Comparison of ENCODE assay signal across 16 cellular contexts in the genomic region with DNA sequence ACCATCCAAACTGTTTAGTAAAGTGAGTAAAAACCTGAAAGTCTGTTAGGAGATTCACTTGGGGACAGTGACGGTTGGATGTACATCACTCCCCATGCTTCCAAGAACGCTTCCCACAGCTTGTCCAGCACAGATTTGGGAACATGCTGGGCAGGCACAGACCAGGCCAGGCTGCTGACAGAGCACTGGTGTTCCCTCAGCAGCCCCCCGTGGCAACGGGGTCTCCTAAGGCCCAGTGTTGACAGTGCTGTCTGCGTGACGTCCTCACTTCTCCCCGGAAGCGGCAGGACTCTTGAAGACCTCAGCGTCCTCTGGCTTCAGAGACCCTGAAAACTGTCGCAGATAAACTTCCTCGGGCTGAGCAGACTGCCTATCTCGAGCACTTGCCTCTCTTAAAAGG. TPM values are rescaled to one million over a fixed set of nuclear protein-coding genes. Genes with fewer than 3 reads are reported as not detected.
DNase-seq lines count a peak whose midpoint lies in the region; ATAC-seq and TF ChIP-seq lines count a peak whose summit lies in the region.
"Had no signal": no experiment of that assay in that cellular context is flagged by ENCODE, and none has a peak within 500 bp of the region (broad histone marks: within the 10 kb centered on the region; RNA-seq: fewer than 3 reads in every experiment).

No MANE protein-coding gene starts in this region.

- H3K36me3 ChIP-seq in IMR-90 (ENCODE audit: control insufficient read depth, insufficient read depth, low read length) (0 out of 2 replicates have a peak, but pooled peaks cover under 1% of the 10 kb centered on the region), osteoblast (ENCODE audit: insufficient read depth, low read length) (no peaks in the 10 kb centered on the region)
- H3K36me3 ChIP-seq: HAP-1 had no signal

- intact Hi-C loops in natural killer cell (cut with micrococcal nuclease): no loop called here
- intact Hi-C loops in IMR-90 (cut with micrococcal nuclease): no loop called here

- H3K79me2 ChIP-seq in osteoblast (ENCODE audit: insufficient read depth, low read length): no peaks in the 10 kb centered on the region

- H4K8ac ChIP-seq in IMR-90 (ENCODE audit: low read depth in 2 of 2, low read length in 2 of 2): no peak overlapping the region

- CTCF ChIA-PET in IMR-90 (lab: Yijun Ruan, JAX): no interaction called here

- no peak for TF ChIP-seq POLR2A in IMR-90 (IDR thresholded peaks at IDR 0.05; ENCODE audit: low read depth, low read length)

- no peaks in the 10 kb centered on the region; the same call in 1 of the 2 replicates for H3K9me1 ChIP-seq in IMR-90 (ENCODE audit: insufficient read depth, low read length)

- H3K4me3 ChIP-seq in IMR-90 (ENCODE audit: insufficient read depth, low read depth, low read length) (no peak overlapping the region), osteoblast (ENCODE audit: insufficient read depth, low read length) (no peak overlapping the region)
- H3K4me3 ChIP-seq: HAP-1 had no signal

- H3K4me2 ChIP-seq in IMR-90 (ENCODE audit: low read depth, low read length) (no peak overlapping the region), osteoblast (ENCODE audit: insufficient read depth, low read length) (no peak overlapping the region)

- peak overlapping the region; percentile 78 for H2AK9ac ChIP-seq in IMR-90 (replicated peaks; ENCODE audit: low read depth, low read length, poor library complexity)

- H3K27ac Mint-ChIP-seq in natural killer cell treated with Interleukin-12 subunit alpha and Interleukin-12 subunit beta and Interleukin-15 and Interleukin-18, amount 100 ng/mL, for 72 hours: no peak overlapping the region
- no peak overlapping the region for H3K27ac Mint-ChIP-seq in natural killer cell
- H3K27ac Mint-ChIP-seq: CD4-positive, alpha-beta memory T cell; HFFc6 had no signal

- H3K23ac ChIP-seq in IMR-90 (ENCODE audit: low read depth, low read length): no peak overlapping the region

- POLR2A ChIA-PET in IMR-90 (lab: Charles Lee; ENCODE audit: unreplicated experiment): no interaction called here

- H4K20me1 ChIP-seq in IMR-90 (ENCODE audit: insufficient read depth, low read length) (no peaks in the 10 kb centered on the region), osteoblast (ENCODE audit: insufficient read depth, low read length) (no peaks in the 10 kb centered on the region)

- H3K18ac ChIP-seq in IMR-90 (ENCODE audit: low read depth, low read length): no peak overlapping the region

- in situ Hi-C loops in IMR-90 (cut with MboI; ENCODE audit: low sequenced_read_pairs): no loop called here

- no peak overlapping the region for H4K5ac ChIP-seq in IMR-90 (ENCODE audit: low read depth, low read length)

- no peak for TF ChIP-seq RAD21 in IMR-90 (IDR thresholded peaks at IDR 0.05; ENCODE audit: low read length)

- H3K4me1 Mint-ChIP-seq in natural killer cell treated with Interleukin-12 subunit alpha and Interleukin-12 subunit beta and Interleukin-15 and Interleukin-18, amount 100 ng/mL, for 72 hours (ENCODE audit: low read depth in 2 of 2): peaks cover 4 to 6% of the 10 kb centered on the region in 2 donors
- H3K4me1 Mint-ChIP-seq in natural killer cell: no peaks in the 10 kb centered on the region
- H3K4me1 Mint-ChIP-seq: CD4-positive, alpha-beta memory T cell had no signal

- WGBS in IMR-90 (ENCODE audit: extremely low coverage in 2 of 2, insufficient read length in 1 of 2), 2 experiments: 71% methylated on average over 6 of the region's 12 CpGs; no CpG with 5 or more reads in 1 of the 2 experiments

- ATAC-seq in natural killer cell treated with Interleukin-12 subunit alpha and Interleukin-12 subunit beta and Interleukin-15 and Interleukin-18, amount 100 ng/mL, for 72 hours: no peak
- no peak for ATAC-seq in natural killer cell
- ATAC-seq in IMR-90 (ENCODE audit: low read depth): no peak

- H2BK5ac ChIP-seq in IMR-90 (ENCODE audit: low read depth, low read length, poor library complexity, severe bottlenecking): no peak overlapping the region

- no peaks in the 10 kb centered on the region for H3K27me3 Mint-ChIP-seq in natural killer cell treated with Interleukin-12 subunit alpha and Interleukin-12 subunit beta and Interleukin-15 and Interleukin-18, amount 100 ng/mL, for 72 hours
- H3K27me3 Mint-ChIP-seq in natural killer cell (ENCODE audit: low read depth in 2 of 2): no peaks in the 10 kb centered on the region
- H3K27me3 Mint-ChIP-seq: CD4-positive, alpha-beta memory T cell had no signal

- H3K4me3 Mint-ChIP-seq in natural killer cell treated with Interleukin-12 subunit alpha and Interleukin-12 subunit beta and Interleukin-15 and Interleukin-18, amount 100 ng/mL, for 72 hours: no peak overlapping the region
- H3K4me3 Mint-ChIP-seq in natural killer cell: no peak overlapping the region
- H3K4me3 Mint-ChIP-seq: CD4-positive, alpha-beta memory T cell; HFFc6 had no signal

- no peak overlapping the region for H2AK5ac ChIP-seq in IMR-90 (ENCODE audit: low read depth, low read length)

- no peak overlapping the region for H3K27ac ChIP-seq in IMR-90 (ENCODE audit: insufficient read depth, low read length)
- no peak overlapping the region for H3K27ac ChIP-seq in osteoblast (ENCODE audit: low read depth, low read length)

- H3K14ac ChIP-seq in IMR-90 (replicated peaks; ENCODE audit: low read depth, low read length): no peak overlapping the region

- no peak overlapping the region for H3K9ac ChIP-seq in IMR-90 (ENCODE audit: low read depth, low read length)

- no TSS peak for BruUV-seq in IMR-90 (replicated peaks; lab: Mats Ljungman, UMichigan)

- peak overlapping the region; percentile 21 for H2AFZ ChIP-seq in IMR-90 (replicated peaks; ENCODE audit: low read length, poor library complexity)
- H2AFZ ChIP-seq in osteoblast (ENCODE audit: low read length): no peak overlapping the region

- H4K91ac ChIP-seq in IMR-90 (ENCODE audit: insufficient read depth, low read depth, low read length): no peak overlapping the region

- H2BK120ac ChIP-seq in IMR-90 (ENCODE audit: low read depth, low read length): no peak overlapping the region

- peak; percentile 53 for DNase-seq in natural killer cell treated with Interleukin-12 subunit alpha and Interleukin-12 subunit beta and Interleukin-15 and Interleukin-18, amount 100 ng/mL, for 72 hours (ENCODE audit: low spot score)
- DNase-seq in natural killer cell (no peak), IMR-90 (no peak), osteoblast (ENCODE audit: insufficient read length, low spot score, missing footprints) (peak; percentile 55), NCI-H774 (lab: John Stamatoyannopoulos, UW) (no peak), NCI-H82 treated with DMSO at 0.1 percent for 48 hours (lab: John Stamatoyannopoulos, UW; ENCODE audit: unreplicated experiment) (no peak)
- DNase-seq: C1 segment of cervical spinal cord; Calu3; CD4-positive, alpha-beta memory T cell; COR-L47; DMS53; DMS79 treated with DMSO at 0.1 percent for 48 hours; GF-D8; GOT3; HFFc6 had no signal

- no peak overlapping the region for H3K4ac ChIP-seq in IMR-90 (ENCODE audit: low read depth, low read length)

- dilution Hi-C loops in IMR-90 (cut with HindIII; ENCODE audit: low sequenced_read_pairs, unreplicated experiment): no loop called here

- H3K27me3 ChIP-seq in IMR-90 (ENCODE audit: control insufficient read depth, insufficient read depth, low read length) (no peaks in the 10 kb centered on the region), osteoblast (ENCODE audit: insufficient read depth, low read length) (no peaks in the 10 kb centered on the region)

- H3K9me3 Mint-ChIP-seq in natural killer cell treated with Interleukin-12 subunit alpha and Interleukin-12 subunit beta and Interleukin-15 and Interleukin-18, amount 100 ng/mL, for 72 hours: no peaks in the 10 kb centered on the region
- no peaks in the 10 kb centered on the region for H3K9me3 Mint-ChIP-seq in natural killer cell
- H3K9me3 Mint-ChIP-seq: CD4-positive, alpha-beta memory T cell; HFFc6 had no signal

- no peak overlapping the region for H3K56ac ChIP-seq in IMR-90 (ENCODE audit: extremely low read depth, insufficient read depth, low read length)

- H3K9me3 ChIP-seq in IMR-90 (ENCODE audit: control insufficient read depth, insufficient read depth, low read length): no peaks in the 10 kb centered on the region
- H3K9me3 ChIP-seq in osteoblast (ENCODE audit: low read depth, low read length): no peaks in the 10 kb centered on the region
- H3K9me3 ChIP-seq: HAP-1 had no signal

- H3K4me1 ChIP-seq in IMR-90 (ENCODE audit: control insufficient read depth, insufficient read depth, low read length): no peaks in the 10 kb centered on the region
- no peaks in the 10 kb centered on the region for H3K4me1 ChIP-seq in osteoblast (ENCODE audit: insufficient read depth, low read length)
- H3K4me1 ChIP-seq: HAP-1 had no signal

- H3K36me3 Mint-ChIP-seq in natural killer cell treated with Interleukin-12 subunit alpha and Interleukin-12 subunit beta and Interleukin-15 and Interleukin-18, amount 100 ng/mL, for 72 hours: no peaks in the 10 kb centered on the region
- no peaks in the 10 kb centered on the region for H3K36me3 Mint-ChIP-seq in natural killer cell

- no peak overlapping the region for H2BK20ac ChIP-seq in IMR-90 (ENCODE audit: low read depth, low read length)

- no peaks in the 10 kb centered on the region for H3K79me1 ChIP-seq in IMR-90 (ENCODE audit: low read depth in 1 of 2, low read length in 2 of 2)

- TF ChIP-seq CTCF in natural killer cell (IDR thresholded peaks at IDR 0.05) (no peak), IMR-90 (conservative IDR thresholded peaks at IDR 0.05; ENCODE audit: low read depth, low read length) (no peak), osteoblast (IDR thresholded peaks at IDR 0.05; ENCODE audit: extremely low read depth, low read depth, low read length) (no peak)

- no peak overlapping the region for H2BK15ac ChIP-seq in IMR-90 (ENCODE audit: low read depth, low read length)

TF ChIP-seq in IMR-90, 13 proteins besides CTCF, POLR2A, EP300 and RAD21 (continues in another document):
- no peak for TF ChIP-seq MXI1 (IDR thresholded peaks at IDR 0.05; ENCODE audit: borderline replicate concordance, low read depth, low read length)
- TF ChIP-seq FOS (IDR thresholded peaks at IDR 0.05; ENCODE audit: low read depth, low read length): no peak

RNA-seq across cellular contexts. Expression of a gene that starts 8.9 kb away (rescaled TPM):
- total RNA-seq in natural killer cell treated with Interleukin-12 subunit alpha and Interleukin-12 subunit beta and Interleukin-15 and Interleukin-18, amount 100 ng/mL, for 72 hours: 1 to 10 TPM; 6.5 to 9.7 TPM
- total RNA-seq in natural killer cell (10 to 100 TPM in 1 of 3 donors, 1 to 10 TPM in 2; 5.6 to 10.3 (median 7.6) TPM), IMR-90 (2012; rRNA removed) (under 0.01 and 0.18 TPM in 2 replicates), osteoblast (0.29 and 0.36 TPM in 2 replicates)
- polyA plus RNA-seq in IMR-90 (2012; rRNA removed): 0.10 and 0.26 TPM in 2 replicates
- 0.03 and 0.14 TPM in 2 replicates for polyA plus RNA-seq in IMR-90 (2012; cell fraction: cytosol; rRNA removed)
- 0.59 and 1.5 TPM in 2 replicates for polyA plus RNA-seq in IMR-90 (2012; cell fraction: nucleus; rRNA removed; ENCODE audit: low replicate concordance)
- polyA plus RNA-seq: CD4-positive, alpha-beta memory T cell had no signal

RNA-seq across cellular contexts. Expression of a gene that starts 42.7 kb away (rescaled TPM):
- total RNA-seq in natural killer cell treated with Interleukin-12 subunit alpha and Interleukin-12 subunit beta and Interleukin-15 and Interleukin-18, amount 100 ng/mL, for 72 hours: 100 to 1,000 TPM in 1 of 2 donors, 10 to 100 TPM in 1; 94.3 to 123 TPM
- total RNA-seq in natural killer cell: 1 to 10 TPM; 3.2 to 4.5 (median 4.2) TPM
- 0.28 and 0.54 TPM in 2 replicates for total RNA-seq in IMR-90 (2012; rRNA removed)
- 1.5 and 1.9 TPM in 2 replicates for polyA plus RNA-seq in IMR-90 (2012; rRNA removed)
- 0.74 and 0.99 TPM in 2 replicates for polyA plus RNA-seq in IMR-90 (2012; cell fraction: cytosol; rRNA removed)
- 14.3 and 14.8 TPM in 2 replicates for polyA plus RNA-seq in IMR-90 (2012; cell fraction: nucleus; rRNA removed; ENCODE audit: low replicate concordance)
- 2.4 and 2.5 TPM in 2 replicates for total RNA-seq in osteoblast

Comparison
In these comparisons a context has a peak if more than half of its experiments do, and no peak if none do; other contexts are left out.
1. DNase-seq: peak in natural killer cell treated with Interleukin-12 subunit alpha and Interleukin-12 subunit beta and Interleukin-15 and Interleukin-18, amount 100 ng/mL, for 72 hours (single experiment) and osteoblast (single experiment); none in natural killer cell (single experiment), IMR-90 (single experiment), NCI-H774 (single experiment) and NCI-H82 treated with DMSO at 0.1 percent for 48 hours (single experiment).
2. RNA of a gene that starts 42.7 kb away (total RNA-seq): 94.3 to 123 TPM in natural killer cell treated with Interleukin-12 subunit alpha and Interleukin-12 subunit beta and Interleukin-15 and Interleukin-18, amount 100 ng/mL, for 72 hours; 3.2 to 4.5 TPM in natural killer cell, 2.4 to 2.5 TPM in osteoblast and 0.28 to 0.54 TPM in IMR-90; every median in the first group is over 10 times any median in the second.